8 cellular contexts compared by ENCODE assay signal in the genomic region with DNA sequence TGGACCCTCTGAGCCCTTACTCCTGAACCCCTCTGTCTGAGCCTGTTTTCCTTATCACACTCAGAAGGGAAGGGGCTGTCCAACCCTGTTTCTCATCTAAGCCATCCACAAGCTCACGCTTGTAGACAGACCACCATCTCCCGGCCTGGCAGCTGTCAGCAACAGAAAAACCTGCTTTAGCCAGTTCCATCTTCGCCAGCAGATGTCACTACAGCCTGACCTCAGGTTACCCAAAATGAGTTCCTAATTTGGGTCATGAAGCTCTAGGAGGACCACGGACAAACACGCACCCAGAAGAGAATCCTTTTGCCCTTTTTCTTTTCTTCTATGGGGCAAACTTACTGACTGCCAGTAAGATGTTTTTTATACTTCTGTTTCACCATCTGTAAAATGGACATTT.
DNase-seq lines count a peak whose midpoint lies in the region; ATAC-seq, FAIRE-seq and TF ChIP-seq lines count a peak whose summit lies in the region.

No MANE protein-coding gene starts in this region.

- FAIRE-seq in H1 (lab: Jason Lieb, UNC), result peak; percentile 73

- CTCF ChIA-PET in H1 (lab: Charles Lee; ENCODE audit: partially characterized antibody), result interaction anchor here (0.6 to 2.2 kb wide), 12 partner anchors 15 to 586 kb away, joined by 3 to 7 read pairs (median 3); no protein-coding TSS in a partner anchor

- H3K4me1 Mint-ChIP-seq in activated T-cell treated with anti-CD3 and anti-CD28 coated beads, Interleukin-2, amount 50 U/mL, for 72 hours (ENCODE audit: low read depth), result peaks cover 13% of the 10 kb centered on the region
- peaks cover 7% of the 10 kb centered on the region for H3K4me1 Mint-ChIP-seq in activated T-cell treated with anti-CD3 and anti-CD28 coated beads, Interleukin-2, amount 50 U/mL, for 24 hours (ENCODE audit: low read depth)

- H3K27me3 ChIP-seq in NT2/D1 (ENCODE audit: insufficient read depth, insufficient read length) (no peaks in the 10 kb centered on the region), H1 (replicated peaks in 1 of 4; ENCODE audit: control insufficient read depth in 3 of 4, extremely low read depth in 1 of 4, insufficient read depth in 3 of 4, low read length in 3 of 4) (no peaks in the 10 kb centered on the region)

- TF ChIP-seq EP300 in H1 (IDR thresholded peaks at IDR 0.05; ENCODE audit: borderline replicate concordance in 1 of 2, low read depth in 2 of 2, low read length in 2 of 2), result no peak

- no peak overlapping the region for H4K8ac ChIP-seq in H1 (ENCODE audit: extremely low read depth, insufficient read depth, low read length)

- peak overlapping the region in 1 of 2 experiments; percentile 53; a peak in 1 of 4 replicates for H3K4me2 ChIP-seq in H1 (ENCODE audit: insufficient read depth in 1 of 2, low read depth in 2 of 2, low read length in 2 of 2)

- TF ChIP-seq POLR2A in H1 (IDR thresholded peaks at IDR 0.05; ENCODE audit: control extremely low read depth in 1 of 2, low read depth in 2 of 2, low read length in 2 of 2), result no peak

- H3K79me1 ChIP-seq in H1 (ENCODE audit: low read depth, low read length), result no peaks in the 10 kb centered on the region

- H3K4ac ChIP-seq in H1 (replicated peaks; ENCODE audit: insufficient read length, low read depth, low read length), result no peak overlapping the region

- H2AFZ ChIP-seq in H1 (ENCODE audit: low read length), result no peak overlapping the region

- H3K9me3 ChIP-seq in NT2/D1 (ENCODE audit: insufficient read depth, low read length) (no peaks in the 10 kb centered on the region), H1 (ENCODE audit: insufficient read depth in 2 of 2, low read depth in 1 of 2, low read length in 1 of 2) (no peaks in the 10 kb centered on the region)

- peak; percentile 12 to 36 for DNase-seq in activated T-cell treated with anti-CD3 and anti-CD28 coated beads, Interleukin-2, amount 50 U/mL, for 72 hours
- no peak for DNase-seq in activated T-cell treated with anti-CD3 and anti-CD28 coated beads, Interleukin-2, amount 50 U/mL, for 24 hours
- DNase-seq in NT2/D1 (ENCODE audit: low read depth, low spot score) (peak; percentile 46), H1 (ENCODE audit: low read depth in 1 of 2, low spot score in 2 of 2) (no peak), NCI-H2227 (lab: John Stamatoyannopoulos, UW; ENCODE audit: unreplicated experiment) (no peak)
- peak; percentile 11 for DNase-seq in stimulated activated CD4-positive, alpha-beta T cell treated with anti-CD3 and anti-CD28 coated beads, Interleukin-12 subunit alpha, Interleukin-12 subunit beta, amount 100 ng/mL, for 4 hours

- no peak overlapping the region for H2BK12ac ChIP-seq in H1 (ENCODE audit: low read depth, low read length)

- ATAC-seq in activated T-cell treated with anti-CD3 and anti-CD28 coated beads, Interleukin-2, amount 50 U/mL, for 72 hours (replicated peaks in 1 of 2), result peak in 1 of 2 donors; percentile 36
- ATAC-seq in GM18867 (IDR thresholded peaks at IDR 0.05; ENCODE audit: unreplicated experiment) (no peak), GM21619 (IDR thresholded peaks at IDR 0.05; ENCODE audit: unreplicated experiment) (no peak)

- no peak overlapping the region for H3K4me3 ChIP-seq in NT2/D1 (ENCODE audit: insufficient read length, low read depth)
- no peak overlapping the region for H3K4me3 ChIP-seq in H1 (ENCODE audit: extremely low read depth in 1 of 4, insufficient read depth in 2 of 4, low read depth in 3 of 4, low read length in 4 of 4)

- 46% methylated on average over 5 of the region's 5 CpGs; no CpG with 5 or more reads in 1 of the 2 experiments for WGBS in H1 (ENCODE audit: extremely low coverage in 1 of 2, insufficient coverage in 1 of 2, insufficient read length in 1 of 2, insufficient replicate concordance in 2 of 2, low coverage in 1 of 2, low lambda C conversion rate in 2 of 2, missing lambda C conversion rate in 1 of 2), 2 experiments

- H3K27ac Mint-ChIP-seq in activated T-cell treated with anti-CD3 and anti-CD28 coated beads, Interleukin-2, amount 50 U/mL, for 72 hours, result no peak overlapping the region
- H3K27ac Mint-ChIP-seq in activated T-cell treated with anti-CD3 and anti-CD28 coated beads, Interleukin-2, amount 50 U/mL, for 24 hours, result no peak overlapping the region

- H4K5ac ChIP-seq in H1 (ENCODE audit: insufficient read length, low read depth, low read length), result no peak overlapping the region

- H3K14ac ChIP-seq in H1 (ENCODE audit: insufficient read length), result no peak overlapping the region

- no peak overlapping the region for H3K23ac ChIP-seq in H1 (ENCODE audit: insufficient read length)

- H2BK5ac ChIP-seq in H1 (ENCODE audit: low read depth, low read length), result no peak overlapping the region; the same call in 1 of the 2 replicates

- no peak overlapping the region for H3K4me3 Mint-ChIP-seq in activated T-cell treated with anti-CD3 and anti-CD28 coated beads, Interleukin-2, amount 50 U/mL, for 72 hours
- no peak overlapping the region for H3K4me3 Mint-ChIP-seq in activated T-cell treated with anti-CD3 and anti-CD28 coated beads, Interleukin-2, amount 50 U/mL, for 24 hours

- no peak overlapping the region for H3K56ac ChIP-seq in H1 (replicated peaks; ENCODE audit: insufficient read length, low read depth, low read length)

- no peak overlapping the region; the same call in 1 of the 2 replicates for H3K18ac ChIP-seq in H1 (ENCODE audit: extremely low read depth, low read length)

- no peak overlapping the region for H2BK20ac ChIP-seq in H1 (ENCODE audit: low read length)

- H3K79me2 ChIP-seq in H1 (ENCODE audit: control insufficient read depth in 1 of 2, insufficient read depth in 2 of 2, low read length in 2 of 2), result no peaks in the 10 kb centered on the region

- no peak overlapping the region for H4K91ac ChIP-seq in H1 (replicated peaks; ENCODE audit: insufficient read length, low read length)

- no peak overlapping the region for H3K9ac ChIP-seq in NT2/D1 (ENCODE audit: insufficient read length, low read depth)
- H3K9ac ChIP-seq in H1 (replicated peaks in 1 of 4; ENCODE audit: extremely low read depth in 1 of 4, low read depth in 3 of 4, low read length in 3 of 4), result no peak overlapping the region

- H3K36me3 ChIP-seq in NT2/D1 (ENCODE audit: insufficient read depth, insufficient read length, low read length), result no peaks in the 10 kb centered on the region
- no peaks in the 10 kb centered on the region for H3K36me3 ChIP-seq in H1 (ENCODE audit: control insufficient read depth in 2 of 4, insufficient read depth in 4 of 4, low read length in 3 of 4)

- H4K20me1 ChIP-seq in H1 (replicated peaks in 1 of 2; ENCODE audit: control insufficient read depth in 1 of 2, insufficient read depth in 2 of 2, low read length in 2 of 2), result no peaks in the 10 kb centered on the region

- no peak overlapping the region for H2BK120ac ChIP-seq in H1 (replicated peaks; ENCODE audit: low read depth, low read length)

- peak in 2 of 3 experiments; percentile 49 to 54; a peak in 3 of 4 replicates for TF ChIP-seq CTCF in H1 (IDR thresholded peaks at IDR 0.05; ENCODE audit: control extremely low read depth in 1 of 3, insufficient read depth in 1 of 3, low read depth in 1 of 3, low read length in 3 of 3)

- H3K27me3 Mint-ChIP-seq in activated T-cell treated with anti-CD3 and anti-CD28 coated beads, Interleukin-2, amount 50 U/mL, for 72 hours (ENCODE audit: low read depth), result peaks cover 50% of the 10 kb centered on the region
- H3K27me3 Mint-ChIP-seq in activated T-cell treated with anti-CD3 and anti-CD28 coated beads, Interleukin-2, amount 50 U/mL, for 24 hours, result peaks cover 53% of the 10 kb centered on the region

- POLR2A ChIA-PET in H1 (lab: Charles Lee; ENCODE audit: partially characterized antibody), result interaction anchor here (0.8 to 1.0 kb wide), 2 partner anchors 37 to 38 kb away, joined by 3 read pairs; no protein-coding TSS in a partner anchor

- no peak overlapping the region for H3K27ac ChIP-seq in H1 (ENCODE audit: low read depth, low read length)

- H2AK5ac ChIP-seq in H1 (ENCODE audit: low read depth, low read length), result no peak overlapping the region

- H2BK15ac ChIP-seq in H1 (ENCODE audit: low read length), result no peak overlapping the region

- peaks cover 0 to under 1% of the 10 kb centered on the region in 2 donors for H3K36me3 Mint-ChIP-seq in activated T-cell treated with anti-CD3 and anti-CD28 coated beads, Interleukin-2, amount 50 U/mL, for 72 hours (ENCODE audit: insufficient read depth in 2 of 2)
- no peaks in the 10 kb centered on the region for H3K36me3 Mint-ChIP-seq in activated T-cell treated with anti-CD3 and anti-CD28 coated beads, Interleukin-2, amount 50 U/mL, for 24 hours (ENCODE audit: low read depth)

- peaks cover 0 to under 1% of the 10 kb centered on the region in 2 donors for H3K9me3 Mint-ChIP-seq in activated T-cell treated with anti-CD3 and anti-CD28 coated beads, Interleukin-2, amount 50 U/mL, for 72 hours
- H3K9me3 Mint-ChIP-seq in activated T-cell treated with anti-CD3 and anti-CD28 coated beads, Interleukin-2, amount 50 U/mL, for 24 hours, result no peaks in the 10 kb centered on the region

- H3K23me2 ChIP-seq in H1 (ENCODE audit: low read depth, low read length), result no peaks in the 10 kb centered on the region

- TF ChIP-seq RAD21 in H1 (IDR thresholded peaks at IDR 0.05 in 1 of 2, conservative IDR thresholded peaks at IDR 0.05 in 1 of 2; ENCODE audit: low read depth in 2 of 2, low read length in 2 of 2), result peak; percentile 66 to 82

- peaks cover 5% of the 10 kb centered on the region for H3K4me1 ChIP-seq in NT2/D1 (ENCODE audit: insufficient read depth, insufficient read length)
- H3K4me1 ChIP-seq in H1 (replicated peaks in 1 of 4; ENCODE audit: control insufficient read depth in 3 of 4, insufficient read depth in 4 of 4, low read length in 3 of 4), result peaks cover 2 to 19% (median 7%) of the 10 kb centered on the region in 4 experiments

TF ChIP-seq in H1, 55 proteins besides CTCF, POLR2A, EP300 and RAD21 (continues in another document):
- TF ChIP-seq SP4 (IDR thresholded peaks at IDR 0.05; ENCODE audit: low read length), result no peak
- TF ChIP-seq KDM4A (IDR thresholded peaks at IDR 0.05; ENCODE audit: low read depth, low read length, severe bottlenecking), result no peak
- no peak for TF ChIP-seq RBBP5 (IDR thresholded peaks at IDR 0.05; ENCODE audit: borderline replicate concordance, low read depth, low read length)
- no peak for TF ChIP-seq GABPA (IDR thresholded peaks at IDR 0.05; ENCODE audit: borderline replicate concordance, insufficient read depth, low read length)
- TF ChIP-seq RXRA (IDR thresholded peaks at IDR 0.05; ENCODE audit: insufficient read depth, low read depth, low read length), result no peak
- TF ChIP-seq, protein P1, sequence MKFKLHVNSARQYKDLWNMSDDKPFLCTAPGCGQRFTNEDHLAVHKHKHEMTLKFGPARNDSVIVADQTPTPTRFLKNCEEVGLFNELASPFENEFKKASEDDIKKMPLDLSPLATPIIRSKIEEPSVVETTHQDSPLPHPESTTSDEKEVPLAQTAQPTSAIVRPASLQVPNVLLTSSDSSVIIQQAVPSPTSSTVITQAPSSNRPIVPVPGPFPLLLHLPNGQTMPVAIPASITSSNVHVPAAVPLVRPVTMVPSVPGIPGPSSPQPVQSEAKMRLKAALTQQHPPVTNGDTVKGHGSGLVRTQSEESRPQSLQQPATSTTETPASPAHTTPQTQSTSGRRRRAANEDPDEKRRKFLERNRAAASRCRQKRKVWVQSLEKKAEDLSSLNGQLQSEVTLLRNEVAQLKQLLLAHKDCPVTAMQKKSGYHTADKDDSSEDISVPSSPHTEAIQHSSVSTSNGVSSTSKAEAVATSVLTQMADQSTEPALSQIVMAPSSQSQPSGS (IDR thresholded peaks at IDR 0.05; ENCODE audit: low read length), result no peak

Comparison
In these comparisons a context has a peak if more than half of its experiments do, and no peak if none do; other contexts are left out.
1. DNase-seq: peak in activated T-cell treated with anti-CD3 and anti-CD28 coated beads, Interleukin-2, amount 50 U/mL, for 72 hours (2 of 2), NT2/D1 (single experiment) and stimulated activated CD4-positive, alpha-beta T cell treated with anti-CD3 and anti-CD28 coated beads, Interleukin-12 subunit alpha, Interleukin-12 subunit beta, amount 100 ng/mL, for 4 hours (single experiment); none in activated T-cell treated with anti-CD3 and anti-CD28 coated beads, Interleukin-2, amount 50 U/mL, for 24 hours (single experiment), H1 (0 of 2) and NCI-H2227 (single experiment).